Comparison of ENCODE assay signal across 9 cellular contexts in the genomic region with DNA sequence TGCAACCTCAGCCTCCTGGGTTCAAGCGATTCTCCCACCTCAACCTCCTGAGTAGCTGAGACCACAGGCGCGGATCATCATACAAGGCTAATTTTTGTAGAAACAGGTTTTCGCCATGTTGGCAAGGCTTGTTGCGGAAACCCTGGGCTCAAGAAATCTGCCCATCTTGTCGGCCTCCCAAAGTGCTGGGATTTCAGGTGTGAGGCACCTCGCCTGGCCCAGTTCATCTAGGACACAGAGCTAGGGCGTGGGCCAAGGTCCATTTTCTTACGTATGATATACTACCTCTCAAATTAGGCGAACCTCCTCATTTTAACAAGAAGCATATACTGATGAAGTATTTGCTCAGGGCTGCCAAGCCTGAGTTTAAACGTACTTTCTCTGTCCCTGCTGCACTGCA. TPM values are rescaled to one million over a fixed set of nuclear protein-coding genes. Genes with fewer than 3 reads are reported as not detected.
DNase-seq lines count a peak whose midpoint lies in the region; ATAC-seq and TF ChIP-seq lines count a peak whose summit lies in the region.
"Had no signal": no experiment of that assay in that cellular context is flagged by ENCODE, and none has a peak within 500 bp of the region (broad histone marks: within the 10 kb centered on the region; RNA-seq: fewer than 3 reads in every experiment).

No MANE protein-coding gene starts in this region.

- TF ChIP-seq CTCF in activated B cell treated with CpG ODN at 0.5 μM for 24 hours (IDR thresholded peaks at IDR 0.05): no peak
- TF ChIP-seq CTCF in fibroblast of villous mesenchyme (IDR thresholded peaks at IDR 0.05; ENCODE audit: insufficient read depth, low read depth, low read length): no peak

- H3K4me1 Mint-ChIP-seq in activated T-cell treated with anti-CD3 and anti-CD28 coated beads, Interleukin-2, amount 50 U/mL, for 4 hours (ENCODE audit: low read depth): peaks cover 46% of the 10 kb centered on the region
- peaks cover 59% of the 10 kb centered on the region for H3K4me1 Mint-ChIP-seq in activated B cell treated with CpG ODN at 0.5 μM for 24 hours
- H3K4me1 Mint-ChIP-seq in stimulated activated naive B cell treated with anti-CD40 and anti-IgM and Interleukin-4, amounts not matched to agents 10 μg/mL and 1 μg/mL and 100 μg/mL, for 72 hours: peaks cover 32 to 53% of the 10 kb centered on the region in 2 donors

- intact Hi-C loops in activated B cell treated with CpG ODN at 0.5 μM for 24 hours (cut with micrococcal nuclease): loop anchor here (10.0 kb wide), 1 partner anchor 1661 kb away; a partner anchor contains a TSS

- H3K4me3 ChIP-seq in fibroblast of villous mesenchyme (ENCODE audit: low read depth, low read length): peak overlapping the region; percentile 91

- H3K4me3 Mint-ChIP-seq in activated T-cell treated with anti-CD3 and anti-CD28 coated beads, Interleukin-2, amount 50 U/mL, for 4 hours: peak overlapping the region; percentile 93
- peak overlapping the region; percentile 98 for H3K4me3 Mint-ChIP-seq in activated B cell treated with CpG ODN at 0.5 μM for 24 hours
- H3K4me3 Mint-ChIP-seq in stimulated activated naive B cell treated with anti-CD40 and anti-IgM and Interleukin-4, amounts not matched to agents 10 μg/mL and 1 μg/mL and 100 μg/mL, for 72 hours: peak overlapping the region; percentile 97 to 98

- peaks cover 52% of the 10 kb centered on the region for H3K36me3 Mint-ChIP-seq in activated T-cell treated with anti-CD3 and anti-CD28 coated beads, Interleukin-2, amount 50 U/mL, for 4 hours (ENCODE audit: insufficient read depth)
- peaks cover 56% of the 10 kb centered on the region for H3K36me3 Mint-ChIP-seq in activated B cell treated with CpG ODN at 0.5 μM for 24 hours (ENCODE audit: low read depth)
- H3K36me3 Mint-ChIP-seq in stimulated activated naive B cell treated with anti-CD40 and anti-IgM and Interleukin-4, amounts not matched to agents 10 μg/mL and 1 μg/mL and 100 μg/mL, for 72 hours: peaks cover 50 to 65% of the 10 kb centered on the region in 2 donors

- DNase-seq in activated T-cell treated with anti-CD3 and anti-CD28 coated beads, Interleukin-2, amount 50 U/mL, for 4 hours: no peak
- DNase-seq in activated T-cell treated with anti-CD3 and anti-CD28 coated beads for 4 hours: no peak
- no peak for DNase-seq in activated B cell treated with CpG ODN at 0.5 μM for 24 hours
- no peak for DNase-seq in fibroblast of villous mesenchyme (ENCODE audit: low read depth)
- no peak for DNase-seq in stimulated activated naive B cell treated with anti-CD40 and anti-IgM and Interleukin-4, amounts not matched to agents 10 μg/mL and 1 μg/mL and 100 μg/mL, for 72 hours
- DNase-seq in AG08396 (ENCODE audit: low spot score): no peak
- DNase-seq in NCI-H446 (lab: John Stamatoyannopoulos, UW): no peak
- DNase-seq: MV-4-11 had no signal

- peak overlapping the region; percentile 99 for H3K27ac Mint-ChIP-seq in activated B cell treated with CpG ODN at 0.5 μM for 24 hours
- H3K27ac Mint-ChIP-seq in stimulated activated naive B cell treated with anti-CD40 and anti-IgM and Interleukin-4, amounts not matched to agents 10 μg/mL and 1 μg/mL and 100 μg/mL, for 72 hours: peak overlapping the region; percentile 100

- peaks cover 1% of the 10 kb centered on the region for H3K27me3 Mint-ChIP-seq in activated T-cell treated with anti-CD3 and anti-CD28 coated beads, Interleukin-2, amount 50 U/mL, for 4 hours (ENCODE audit: low read depth)
- no peaks in the 10 kb centered on the region for H3K27me3 Mint-ChIP-seq in activated B cell treated with CpG ODN at 0.5 μM for 24 hours
- H3K27me3 Mint-ChIP-seq in stimulated activated naive B cell treated with anti-CD40 and anti-IgM and Interleukin-4, amounts not matched to agents 10 μg/mL and 1 μg/mL and 100 μg/mL, for 72 hours: no peaks in the 10 kb centered on the region

- POLR2A ChIA-PET in activated B cell treated with CpG ODN at 0.5 μM for 24 hours (lab: Charles Lee): interaction anchor here (5.0 to 6.6 kb wide), 3 partner anchors 13 to 49 kb away, joined by 86 to 211 read pairs (median 209); a partner anchor contains a TSS

- H3K9me3 Mint-ChIP-seq in activated T-cell treated with anti-CD3 and anti-CD28 coated beads, Interleukin-2, amount 50 U/mL, for 4 hours: no peaks in the 10 kb centered on the region
- H3K9me3 Mint-ChIP-seq in activated B cell treated with CpG ODN at 0.5 μM for 24 hours: no peaks in the 10 kb centered on the region
- peaks cover 0 to 1% of the 10 kb centered on the region in 2 donors for H3K9me3 Mint-ChIP-seq in stimulated activated naive B cell treated with anti-CD40 and anti-IgM and Interleukin-4, amounts not matched to agents 10 μg/mL and 1 μg/mL and 100 μg/mL, for 72 hours

- CTCF ChIA-PET in activated B cell treated with CpG ODN at 0.5 μM for 24 hours (lab: Charles Lee): no interaction called here

- ATAC-seq in activated T-cell treated with anti-CD3 and anti-CD28 coated beads, Interleukin-2, amount 50 U/mL, for 4 hours: no peak
- ATAC-seq in activated B cell treated with CpG ODN at 0.5 μM for 24 hours (ENCODE audit: low read depth): no peak
- no peak for ATAC-seq in stimulated activated naive B cell treated with anti-CD40 and anti-IgM and Interleukin-4, amounts not matched to agents 10 μg/mL and 1 μg/mL and 100 μg/mL, for 72 hours (replicated peaks)
- no peak for ATAC-seq in HG03442 (IDR thresholded peaks at IDR 0.05; ENCODE audit: unreplicated experiment)

RNA-seq across cellular contexts. Expression of a gene that starts 2.1 kb away (rescaled TPM):
- total RNA-seq in activated T-cell treated with anti-CD3 and anti-CD28 coated beads, Interleukin-2, amount 50 U/mL, for 4 hours: 1,000 to 10,000 TPM; 2,303 to 2,539 (median 2,513) TPM
- total RNA-seq in activated B cell treated with CpG ODN at 0.5 μM for 24 hours (3,259 and 3,732 TPM in 2 replicates), fibroblast of villous mesenchyme (2,020 and 2,708 TPM in 2 replicates)

RNA-seq across cellular contexts. Expression of a gene that starts 14.7 kb away (rescaled TPM):
- 10 to 100 TPM; 37.1 to 43.2 (median 42.2) TPM for total RNA-seq in activated T-cell treated with anti-CD3 and anti-CD28 coated beads, Interleukin-2, amount 50 U/mL, for 4 hours
- 15.1 and 19.9 TPM in 2 replicates for total RNA-seq in activated B cell treated with CpG ODN at 0.5 μM for 24 hours
- 20.9 and 26.8 TPM in 2 replicates for total RNA-seq in fibroblast of villous mesenchyme

RNA-seq across cellular contexts. Expression of a gene that starts 36.4 kb away (rescaled TPM):
- total RNA-seq in activated T-cell treated with anti-CD3 and anti-CD28 coated beads, Interleukin-2, amount 50 U/mL, for 4 hours: 100 to 1,000 TPM; 294 to 316 (median 301) TPM
- total RNA-seq in activated B cell treated with CpG ODN at 0.5 μM for 24 hours (150 and 166 TPM in 2 replicates), fibroblast of villous mesenchyme (175 and 217 TPM in 2 replicates)

RNA-seq across cellular contexts. Expression of a gene that starts 36.5 kb away (rescaled TPM):
- 10 to 100 TPM; 53.8 to 55.0 (median 54.6) TPM for total RNA-seq in activated T-cell treated with anti-CD3 and anti-CD28 coated beads, Interleukin-2, amount 50 U/mL, for 4 hours
- total RNA-seq in activated B cell treated with CpG ODN at 0.5 μM for 24 hours (39.7 and 40.5 TPM in 2 replicates), fibroblast of villous mesenchyme (79.9 and 104 TPM in 2 replicates)

RNA-seq across cellular contexts. Expression of a gene that starts 51.0 kb away (rescaled TPM):
- total RNA-seq in activated T-cell treated with anti-CD3 and anti-CD28 coated beads, Interleukin-2, amount 50 U/mL, for 4 hours: 10 to 100 TPM; 17.0 to 18.9 (median 17.3) TPM
- total RNA-seq in activated B cell treated with CpG ODN at 0.5 μM for 24 hours: 8.5 and 8.6 TPM in 2 replicates
- 8.4 and 11.7 TPM in 2 replicates for total RNA-seq in fibroblast of villous mesenchyme
